In the genomic region with DNA sequence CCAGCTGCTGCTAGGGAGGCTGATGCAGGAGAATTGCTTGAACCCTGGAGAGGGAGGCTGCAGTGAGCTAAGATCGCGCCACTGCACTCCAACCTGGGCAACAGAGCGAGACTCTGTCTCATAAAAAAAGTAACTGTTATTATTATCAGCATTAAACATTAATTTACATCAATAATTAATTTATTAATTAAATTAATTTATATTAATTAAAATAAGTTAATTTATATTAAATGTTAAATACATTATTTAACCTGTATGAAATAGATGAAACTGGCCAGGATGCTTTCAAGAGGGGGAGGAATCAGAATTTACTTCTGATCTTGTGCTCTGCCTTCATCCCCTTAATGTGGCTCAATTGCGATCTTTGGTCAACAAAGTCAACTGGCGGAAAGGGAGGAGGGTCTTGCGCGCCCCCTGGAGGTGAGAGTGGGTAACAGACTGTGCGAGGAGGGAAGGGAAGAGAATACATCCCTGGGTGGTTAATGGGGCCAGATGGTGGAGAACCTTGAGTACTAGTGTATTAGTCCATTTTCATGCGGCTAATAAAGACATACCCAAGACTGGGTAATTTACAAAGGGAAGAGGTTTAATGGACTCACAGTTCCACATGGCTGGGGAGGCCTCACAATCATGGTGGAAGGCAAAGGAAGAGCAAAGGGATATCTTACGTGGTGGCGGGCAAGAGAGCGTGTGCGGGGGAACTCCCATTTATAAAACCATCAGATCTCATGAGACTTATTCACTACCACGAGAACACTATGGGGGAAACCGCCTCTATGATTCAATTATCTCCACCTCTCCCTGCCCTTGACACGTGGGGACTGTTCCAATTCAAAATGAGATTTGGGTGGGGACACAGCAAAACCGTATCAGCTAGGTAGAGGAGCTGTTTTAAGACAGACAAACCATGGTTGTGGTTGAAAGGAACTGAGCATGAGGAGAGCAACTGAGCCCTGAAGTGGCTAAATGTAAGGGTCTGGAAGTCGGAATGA, we compare ENCODE assay signal across 8 cellular contexts. TPM values are rescaled to one million over a fixed set of nuclear protein-coding genes. Genes with fewer than 3 reads are reported as not detected.
DNase-seq lines count a peak whose midpoint lies in the region; ATAC-seq and TF ChIP-seq lines count a peak whose summit lies in the region.

No MANE protein-coding gene starts in this region.

- DNase-seq in AG08395 (ENCODE audit: low spot score) (peak; percentile 85), GM23248 (peak; percentile 71), PC-3 (peak; percentile 63), fibroblast of pulmonary artery (ENCODE audit: low read depth) (peak; percentile 70), nucleus accumbens (lab: John Stamatoyannopoulos, UW) (peak in 34 of 56 donors; percentile 3 to 71 (median 26)), thyroid gland (peak; percentile 56 to 69), putamen (ENCODE audit: low spot score) (no peak)
- DNase-seq in activated T-cell treated with anti-CD3 and anti-CD28 coated beads, Interleukin-2, amount 50 U/mL, for 1 hour = peak; percentile 75

- H3K4me2 ChIP-seq in GM23248 (ENCODE audit: unreplicated experiment) = no peak overlapping the region
- no peak overlapping the region for H3K4me2 ChIP-seq in PC-3 (ENCODE audit: low read length)

- POLR2A ChIA-PET in PC-3 (lab: Charles Lee; ENCODE audit: unreplicated experiment) = no interaction called here

- no peaks in the 10 kb centered on the region for H3K9me3 ChIP-seq in GM23248 (ENCODE audit: low read depth)
- H3K9me3 ChIP-seq in PC-3 (ENCODE audit: low read length) = no peaks in the 10 kb centered on the region
- no peaks in the 10 kb centered on the region for H3K9me3 ChIP-seq in thyroid gland

- H3K36me3 ChIP-seq in GM23248 (ENCODE audit: low read depth) (no peaks in the 10 kb centered on the region), PC-3 (ENCODE audit: low read depth, low read length) (no peaks in the 10 kb centered on the region), thyroid gland (no peaks in the 10 kb centered on the region)

- H3K27ac ChIP-seq in GM23248 (no peak overlapping the region), PC-3 (ENCODE audit: low read length) (no peak overlapping the region), thyroid gland (no peak overlapping the region)

- TF ChIP-seq POLR2A in thyroid gland (IDR thresholded peaks at IDR 0.05) = no peak

- ATAC-seq in PC-3 = peak; percentile 45; the same call in 1 of the 2 replicates

- in situ Hi-C loops in GM23248 (cut with MboI) = loop anchor here (25.0 kb wide), 1 partner anchor 357 kb away; no protein-coding TSS in a partner anchor

- no peak overlapping the region for H2AFZ ChIP-seq in GM23248
- H2AFZ ChIP-seq in PC-3 (ENCODE audit: low read length) = no peak overlapping the region

- H3K9ac ChIP-seq in GM23248 (no peak overlapping the region), PC-3 (ENCODE audit: low read length) (no peak overlapping the region)

- CTCF ChIA-PET in PC-3 (lab: Charles Lee) = no interaction called here

- 44 to 50% methylated on average over 18 of the region's 18 CpGs for WGBS in GM23248 (ENCODE audit: low coverage in 1 of 2, low lambda C conversion rate in 2 of 2, missing lambda C conversion rate in 2 of 2), 2 experiments
- WGBS in thyroid gland, 2 donors = 59 to 63% methylated on average over 18 of the region's 18 CpGs

- H3F3A ChIP-seq in GM23248 (ENCODE audit: insufficient read depth) = no peaks in the 10 kb centered on the region
- no peaks in the 10 kb centered on the region for H3F3A ChIP-seq in PC-3 (ENCODE audit: low read length, unreplicated experiment)

- no TSS peak for BruUV-seq in PC-3 (replicated peaks; lab: Mats Ljungman, UMichigan)

- H3K4me3 ChIP-seq in GM23248 (no peak overlapping the region), PC-3 (ENCODE audit: low read length) (no peak overlapping the region), fibroblast of pulmonary artery (replicated peaks; ENCODE audit: low read depth, low read length) (no peak overlapping the region), thyroid gland (replicated peaks in 1 of 3) (no peak overlapping the region)

- no peaks in the 10 kb centered on the region for H3K27me3 ChIP-seq in GM23248 (replicated peaks; ENCODE audit: insufficient read depth)
- H3K27me3 ChIP-seq in PC-3 (ENCODE audit: low read length) = no peaks in the 10 kb centered on the region
- H3K27me3 ChIP-seq in thyroid gland = no peaks in the 10 kb centered on the region

- H3K79me2 ChIP-seq in GM23248 (ENCODE audit: insufficient read depth) (no peaks in the 10 kb centered on the region), PC-3 (ENCODE audit: low read length) (no peaks in the 10 kb centered on the region)

- intact Hi-C loops in PC-3 (cut with micrococcal nuclease) = loop anchor here (1.0 to 10.0 kb wide), 4 partner anchors 246 to 595 kb away; no protein-coding TSS in a partner anchor
- intact Hi-C loops in thyroid gland (cut with DNase I) = loop anchor here (10.0 kb wide), 2 partner anchors 365 to 485 kb away; no protein-coding TSS in a partner anchor

- peaks cover 6% of the 10 kb centered on the region; the same call in 1 of the 2 replicates for H3K4me1 ChIP-seq in GM23248 (ENCODE audit: insufficient read depth)
- no peaks in the 10 kb centered on the region for H3K4me1 ChIP-seq in PC-3 (ENCODE audit: insufficient read depth, low read length)
- H3K4me1 ChIP-seq in thyroid gland = peaks cover 0 to 28% of the 10 kb centered on the region in 2 donors

- no peaks in the 10 kb centered on the region for H4K20me1 ChIP-seq in GM23248 (ENCODE audit: insufficient read depth)
- no peaks in the 10 kb centered on the region for H4K20me1 ChIP-seq in PC-3 (ENCODE audit: low read length)

- TF ChIP-seq CTCF in PC-3 (conservative IDR thresholded peaks at IDR 0.05; ENCODE audit: low read depth, low read length) (peak; percentile 69), fibroblast of pulmonary artery (IDR thresholded peaks at IDR 0.05; ENCODE audit: low read length, missing control alignments) (peak; percentile 89), thyroid gland (IDR thresholded peaks at IDR 0.05) (peak; percentile 61 to 88 (median 79))

- H3K9me2 ChIP-seq in GM23248 (ENCODE audit: insufficient read depth) = no peaks in the 10 kb centered on the region
- no peaks in the 10 kb centered on the region for H3K9me2 ChIP-seq in PC-3 (replicated peaks; ENCODE audit: low read length)

RNA-seq across cellular contexts. Expression of a gene that starts 15.7 kb away (rescaled TPM):
- 11.7 and 38.4 TPM in 2 replicates for total RNA-seq in GM23248 (2014; rRNA removed; shearing (Covaris generic))
- 39.1 TPM in 2 replicates for polyA plus RNA-seq in GM23248 (2016; fragmentation: Nextera tagmentation; extraction: Ambion mirVana)
- total RNA-seq in PC-3 (2014; rRNA removed) (4.7 and 7.7 TPM in 2 replicates), thyroid gland (10 to 100 TPM in 3 of 4 donors, 1 to 10 TPM in 1; 8.5 to 17.8 (median 16.8) TPM)
